8 cellular contexts compared by ENCODE assay signal in genomic region chr11:94767701-94768601, GRCh38. TPM values are rescaled to one million over a fixed set of nuclear protein-coding genes. Genes with fewer than 3 reads are reported as not detected.
DNase-seq lines count a peak whose midpoint lies in the region; ATAC-seq, FAIRE-seq and TF ChIP-seq lines count a peak whose summit lies in the region.

Gene AMOTL1, plus strand, starts transcription at chr11:94768356. Its CDS starts 156 bp downstream, at chr11:94768512.

- H3K27ac Mint-ChIP-seq in progenitor cell of endocrine pancreas, result peak within 1 kb of the TSS; percentile 95

- BruUV-seq in GM12878 (replicated peaks; lab: Mats Ljungman, UMichigan) (no TSS peak), OCI-LY7 (replicated peaks; lab: Mats Ljungman, UMichigan) (no TSS peak)

- no peak for TF ChIP-seq RAD21 in GM12878 (IDR thresholded peaks at IDR 0.05; ENCODE audit: insufficient read depth, low read depth, low read length)

- H3K4me1 Mint-ChIP-seq in progenitor cell of endocrine pancreas (ENCODE audit: low read depth), result peaks cover 25% of the 10 kb centered on the region

- CTCF ChIA-PET in GM12878 (lab: Yijun Ruan, JAX), result no interaction called here
- CTCF ChIA-PET in OCI-LY7 (lab: Charles Lee; ENCODE audit: unreplicated experiment), result no interaction called here

- H3K4me2 ChIP-seq in GM12878 (ENCODE audit: control insufficient read depth, insufficient read depth), result no peak within 1 kb of the TSS; the same call in 1 of the 2 replicates
- H3K4me2 ChIP-seq in hepatocyte, result peak within 1 kb of the TSS; percentile 74
- H3K4me2 ChIP-seq in OCI-LY7 (ENCODE audit: low read length), result no peak within 1 kb of the TSS

- H3K4me3 ChIP-seq in GM12878, result no peak within 1 kb of the TSS
- peak within 1 kb of the TSS; percentile 94 for H3K4me3 ChIP-seq in hepatocyte
- H3K4me3 ChIP-seq in OCI-LY7 (ENCODE audit: low read depth, low read length, poor library complexity, severe bottlenecking), result no peak within 1 kb of the TSS

- TF ChIP-seq CTCF in GM12878 (IDR thresholded peaks at IDR 0.05 in 2 of 3, conservative IDR thresholded peaks at IDR 0.05 in 1 of 3; ENCODE audit: control insufficient read depth in 2 of 3, extremely low read depth in 1 of 3, insufficient read depth in 1 of 3, low read depth in 3 of 3, low read length in 3 of 3) (no peak), hepatocyte (IDR thresholded peaks at IDR 0.05; ENCODE audit: poor library complexity) (peak; percentile 26), progenitor cell of endocrine pancreas (IDR thresholded peaks at IDR 0.05; ENCODE audit: unreplicated experiment) (peak; percentile 12), OCI-LY7 (conservative IDR thresholded peaks at IDR 0.05; ENCODE audit: low read length) (no peak)

- no peak for TF ChIP-seq POLR2A in GM12878 (IDR thresholded peaks at IDR 0.05; ENCODE audit: low read depth, low read length)

- no peak for TF ChIP-seq EP300 in GM12878 (IDR thresholded peaks at IDR 0.05; ENCODE audit: borderline replicate concordance in 1 of 2, control insufficient read depth in 1 of 2, low read depth in 2 of 2, low read length in 2 of 2)

- no peaks in the 10 kb centered on the region for H3K36me3 ChIP-seq in GM12878 (ENCODE audit: control insufficient read depth in 2 of 2, insufficient read depth in 2 of 2, low read length in 1 of 2)
- no peaks in the 10 kb centered on the region for H3K36me3 ChIP-seq in hepatocyte (replicated peaks; ENCODE audit: insufficient read depth, low read depth)
- no peaks in the 10 kb centered on the region for H3K36me3 ChIP-seq in OCI-LY7 (ENCODE audit: insufficient read depth, low read length)

- intact Hi-C loops in GM12878 (cut with micrococcal nuclease; ENCODE audit: unreplicated experiment) (no loop called here), OCI-LY7 (cut with micrococcal nuclease; ENCODE audit: unreplicated experiment) (no loop called here)

- H2AFZ ChIP-seq in GM12878 (ENCODE audit: control insufficient read depth, low read depth, low read length) (no peak within 1 kb of the TSS), hepatocyte (peak within 1 kb of the TSS; percentile 61), OCI-LY7 (ENCODE audit: low read length) (no peak within 1 kb of the TSS)

- no peaks in the 10 kb centered on the region for H3K79me2 ChIP-seq in GM12878 (ENCODE audit: control insufficient read depth, insufficient read depth, low read length)
- H3K79me2 ChIP-seq in hepatocyte, result peaks cover 46% of the 10 kb centered on the region
- H3K79me2 ChIP-seq in OCI-LY7 (ENCODE audit: insufficient read depth, low read depth, low read length), result no peaks in the 10 kb centered on the region

- POLR2A ChIA-PET in GM12878 (lab: Charles Lee), result no interaction called here
- POLR2A ChIA-PET in OCI-LY7 (lab: Charles Lee), result no interaction called here

- peak; percentile 88 for ATAC-seq in GM19438 (IDR thresholded peaks at IDR 0.05; ENCODE audit: low read depth, unreplicated experiment)
- ATAC-seq in GM12878, result peak; percentile 31; the same call in 2 of the 3 replicates

- in situ Hi-C loops in GM12878 (cut with MboI), result no loop called here

- no peak within 1 kb of the TSS for H3K9ac ChIP-seq in GM12878 (ENCODE audit: control insufficient read depth, insufficient read depth, low read length)

- H3K4me1 ChIP-seq in GM12878 (ENCODE audit: control insufficient read depth, insufficient read depth, low read length) (no peaks in the 10 kb centered on the region), hepatocyte (ENCODE audit: insufficient read depth) (peaks cover 38% of the 10 kb centered on the region), OCI-LY7 (ENCODE audit: insufficient read depth, low read length, poor library complexity, severe bottlenecking) (no peaks in the 10 kb centered on the region)

- FAIRE-seq in HTR-8/SVneo (lab: Jason Lieb, UNC) (peak; percentile 4), GM12878 (lab: Jason Lieb, UNC) (no peak)

- H3K27me3 Mint-ChIP-seq in progenitor cell of endocrine pancreas, result peaks cover 8% of the 10 kb centered on the region

- 2% methylated on average over 33 of the region's 57 CpGs for WGBS in GM12878 (ENCODE audit: insufficient coverage, insufficient replicate concordance, low lambda C conversion rate, missing lambda C conversion rate)
- WGBS in hepatocyte (ENCODE audit: low lambda C conversion rate, missing lambda C conversion rate), result 2% methylated on average over 43 of the region's 57 CpGs

- H4K20me1 ChIP-seq in GM12878 (ENCODE audit: control insufficient read depth, insufficient read depth) (no peaks in the 10 kb centered on the region), hepatocyte (ENCODE audit: insufficient read depth, poor library complexity, severe bottlenecking) (peaks cover 31% of the 10 kb centered on the region), OCI-LY7 (ENCODE audit: insufficient read depth, low read length) (no peaks in the 10 kb centered on the region)

- DNase-seq in COLO829 (ENCODE audit: low spot score) (peak; percentile 49), HTR-8/SVneo (ENCODE audit: insufficient read length, low spot score) (peak; percentile 86), OCI-M2 (lab: John Stamatoyannopoulos, UW; ENCODE audit: unreplicated experiment) (peak; percentile 57), GM12878 (ENCODE audit: low read depth, low spot score) (no peak), hepatocyte (ENCODE audit: low spot score) (peak; percentile 96), progenitor cell of endocrine pancreas (ENCODE audit: low spot score, unreplicated experiment) (peak; percentile 76), OCI-LY7 (ENCODE audit: low spot score) (no peak)

- SMC1A ChIA-PET in GM12878 (lab: Charles Lee; ENCODE audit: uncharacterized antibody, unreplicated experiment), result no interaction called here

- H3K27ac ChIP-seq in GM12878 (ENCODE audit: control insufficient read depth, insufficient read depth) (no peak within 1 kb of the TSS), hepatocyte (peak within 1 kb of the TSS; percentile 100), OCI-LY7 (ENCODE audit: low read depth, low read length, poor library complexity, severe bottlenecking) (no peak within 1 kb of the TSS)

- RAD21 ChIA-PET in GM12878 (lab: Charles Lee; ENCODE audit: unreplicated experiment), result no interaction called here

- H3K27me3 ChIP-seq in GM12878 (replicated peaks in 1 of 2; ENCODE audit: control insufficient read depth in 2 of 2, insufficient read depth in 2 of 2, low read length in 1 of 2), result peaks cover 13 to 16% of the 10 kb centered on the region in 2 experiments
- no peaks in the 10 kb centered on the region for H3K27me3 ChIP-seq in hepatocyte

- no peaks in the 10 kb centered on the region for H3K9me2 ChIP-seq in hepatocyte (replicated peaks; ENCODE audit: insufficient read depth)
- no peaks in the 10 kb centered on the region for H3K9me2 ChIP-seq in OCI-LY7 (ENCODE audit: insufficient read depth, low read length)

- peaks cover 1% of the 10 kb centered on the region for H3K36me3 Mint-ChIP-seq in progenitor cell of endocrine pancreas (ENCODE audit: insufficient read depth)

- peaks cover 4% of the 10 kb centered on the region for H3K9me3 Mint-ChIP-seq in progenitor cell of endocrine pancreas (ENCODE audit: low read depth)

- H3K4me3 Mint-ChIP-seq in progenitor cell of endocrine pancreas (ENCODE audit: low read depth), result no peak within 1 kb of the TSS

- H3K9me3 ChIP-seq in GM12878 (replicated peaks; ENCODE audit: control insufficient read depth, insufficient read depth, low read length) (no peaks in the 10 kb centered on the region), hepatocyte (ENCODE audit: low read depth) (no peaks in the 10 kb centered on the region), OCI-LY7 (ENCODE audit: low read length) (no peaks in the 10 kb centered on the region)

TF ChIP-seq in GM12878, 131 proteins besides CTCF, POLR2A, EP300 and RAD21:
- TF ChIP-seq JUNB (IDR thresholded peaks at IDR 0.05) (no peak), ZNF207 (IDR thresholded peaks at IDR 0.05; ENCODE audit: borderline replicate concordance) (no peak), RELA (IDR thresholded peaks at IDR 0.05; ENCODE audit: borderline replicate concordance, partially characterized antibody) (no peak), MTA3 (IDR thresholded peaks at IDR 0.05; ENCODE audit: borderline replicate concordance, low read length) (no peak)
TF ChIP-seq in GM12878: peak in this region for 0.

RNA-seq across cellular contexts. Expression of gene AMOTL1, which starts in this region (rescaled TPM):
- not detected in 2 replicates for total RNA-seq in GM12878 (2013; cell fraction: nucleolus; rRNA removed)
- under 0.01 TPM in 1 of 2 replicates, not detected in the other for total RNA-seq in GM12878 (2014; rRNA removed)
- not detected in 2 replicates for total RNA-seq in GM12878 (2014; rRNA removed; fragmentation: Illumina TruSeq; extraction: Trizol)
- 0.11 and 0.41 TPM in 2 replicates for total RNA-seq in GM12878 (2021)
- polyA plus RNA-seq in GM12878 (2011; ENCODE audit: low read depth), result 0.07 TPM
- 0.01 TPM in 2 replicates for polyA plus RNA-seq in GM12878 (2011; rRNA removed)
- polyA plus RNA-seq in GM12878 (2011; cell fraction: cytosol; rRNA removed), result under 0.01 TPM in 1 of 2 replicates, not detected in the other
- 0.01 and 0.09 TPM in 2 replicates for polyA plus RNA-seq in GM12878 (2011; cell fraction: nucleus; rRNA removed)
- 0.14 TPM in 2 replicates for polyA plus RNA-seq in GM12878 (2012)
- not detected in 2 replicates for polyA plus RNA-seq in GM12878 (2014; fragmentation: Illumina TruSeq; extraction: Trizol)
- polyA plus RNA-seq in GM12878 (2014; fragmentation: Nextera tagmentation; extraction: Ambion mirVana), result not detected
- polyA plus RNA-seq in GM12878 (2014; rRNA removed), result not detected in 2 replicates
- polyA plus RNA-seq in GM12878 (2016; fragmentation: Nextera tagmentation; extraction: Ambion mirVana), result not detected
- under 0.01 TPM in 1 of 2 replicates, not detected in the other for polyA minus RNA-seq in GM12878 (2011; rRNA and poly(A)+ RNA removed)
- polyA minus RNA-seq in GM12878 (2011; cell fraction: cytosol; rRNA and poly(A)+ RNA removed), result 0.62 TPM in 1 of 2 replicates, not detected in the other
- polyA minus RNA-seq in GM12878 (2011; cell fraction: nucleus; rRNA and poly(A)+ RNA removed), result under 0.01 TPM in 1 of 2 replicates, not detected in the other
- 46.7 and 57.7 TPM in 2 replicates for total RNA-seq in hepatocyte
- 22.1 and 23.8 TPM in 2 replicates for polyA plus RNA-seq in hepatocyte
- total RNA-seq in progenitor cell of endocrine pancreas, result 44.8 and 45.8 TPM in 2 replicates
- not detected in 2 replicates for total RNA-seq in OCI-LY7 (2014; rRNA removed; shearing (Covaris generic))
- total RNA-seq in OCI-LY7 (2022), result not detected in 2 replicates

Comparison
In these comparisons a context has a peak if more than half of its experiments do, and no peak if none do; other contexts are left out.
1. RNA of gene AMOTL1 (total RNA-seq): 46.7 to 57.7 TPM in hepatocyte and 44.8 to 45.8 TPM in progenitor cell of endocrine pancreas; not detected in OCI-LY7 and under 0.01 to 0.41 TPM in GM12878; every median in the first group is over 10 times any median in the second.
2. RNA of gene AMOTL1 (polyA plus RNA-seq): 22.1 to 23.8 TPM in hepatocyte; under 0.01 to 0.14 TPM in GM12878; every median in the first group is over 10 times any median in the second.
3. Peak in ATAC-seq in GM12878; RNA of the gene not detected or under 1 TPM.
4. DNase-seq: peak in COLO829 (single experiment), HTR-8/SVneo (single experiment), OCI-M2 (single experiment), hepatocyte (single experiment) and progenitor cell of endocrine pancreas (single experiment); none in GM12878 (single experiment) and OCI-LY7 (single experiment).
5. CTCF ChIP-seq: peak in hepatocyte (single experiment) and progenitor cell of endocrine pancreas (single experiment); none in GM12878 (0 of 3) and OCI-LY7 (single experiment).